Comparison of ENCODE assay signal across 10 cellular contexts in the genomic region with DNA sequence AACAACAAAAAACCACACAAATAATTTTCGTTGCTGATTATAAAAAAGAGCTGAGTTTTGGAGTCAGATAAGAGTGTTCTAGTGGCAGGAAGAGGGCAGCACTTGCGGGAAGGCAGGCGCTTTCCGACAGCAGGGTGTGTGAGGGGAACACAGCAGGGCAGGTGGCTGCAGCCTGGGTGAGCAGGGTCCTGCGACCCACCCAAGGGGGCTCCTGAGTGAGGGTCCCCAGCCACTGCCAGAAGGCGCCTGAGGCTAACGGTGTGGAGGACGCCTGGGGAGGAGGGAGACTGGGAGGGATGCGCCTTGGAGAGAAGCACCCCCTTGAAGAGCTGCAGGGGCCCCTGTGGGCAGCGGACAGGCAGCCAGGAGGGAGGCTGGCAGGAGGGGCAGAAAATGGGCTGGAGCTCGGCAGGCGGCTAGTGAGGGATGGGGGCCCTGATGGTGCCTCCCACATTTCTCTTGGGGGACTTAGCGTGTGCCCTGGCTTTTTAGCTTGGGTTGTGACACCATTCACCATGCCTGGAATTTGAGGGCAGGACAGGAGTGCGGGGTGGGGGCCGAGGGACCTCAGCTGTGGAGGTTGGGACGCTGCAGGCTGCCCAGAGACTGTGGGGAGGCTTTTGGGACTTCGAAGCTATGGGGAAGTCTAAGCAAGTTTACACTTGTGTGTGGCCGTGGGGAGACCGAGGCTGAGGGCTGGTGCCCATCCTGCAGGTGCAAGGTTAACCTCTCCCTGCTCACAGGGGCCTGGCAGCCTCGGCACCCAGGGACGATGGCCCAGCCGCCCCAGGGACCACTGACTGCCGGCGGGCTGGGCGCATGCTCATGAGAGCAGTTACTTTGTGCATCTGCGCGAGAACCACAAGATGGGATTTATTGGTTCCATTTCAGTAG.
DNase-seq lines count a peak whose midpoint lies in the region; ATAC-seq, FAIRE-seq and TF ChIP-seq lines count a peak whose summit lies in the region.
"Had no signal": no experiment of that assay in that cellular context is flagged by ENCODE, and none has a peak within 500 bp of the region (broad histone marks: within the 10 kb centered on the region; RNA-seq: fewer than 3 reads in every experiment).

No MANE protein-coding gene starts in this region.

- H3K27ac ChIP-seq in cardiac muscle cell (no peak overlapping the region), H1 (ENCODE audit: low read depth, low read length) (no peak overlapping the region)

- H3F3A ChIP-seq in Loucy (ENCODE audit: low read depth), result no peaks in the 10 kb centered on the region

- H3K23ac ChIP-seq in H1 (ENCODE audit: insufficient read length), result no peak overlapping the region

- no peak overlapping the region for H3K4me3 Mint-ChIP-seq in stimulated activated memory B cell treated with anti-CD40 and anti-IgM and Interleukin-4, amounts not matched to agents 10 μg/mL and 1 μg/mL and 100 μg/mL, for 72 hours

- H3K9me3 ChIP-seq in cardiac muscle cell (ENCODE audit: low read depth) (no peaks in the 10 kb centered on the region), Loucy (ENCODE audit: insufficient read depth, low read depth, low read length) (no peaks in the 10 kb centered on the region), H1 (ENCODE audit: insufficient read depth in 2 of 2, low read depth in 1 of 2, low read length in 1 of 2) (peaks cover 9 to 13% of the 10 kb centered on the region in 2 experiments; a peak in 3 of 4 replicates)

- ATAC-seq in left cardiac atrium (no peak), HG03280 (IDR thresholded peaks at IDR 0.05; ENCODE audit: unreplicated experiment) (no peak)
- no peak for ATAC-seq in stimulated activated memory B cell treated with anti-CD40 and anti-IgM and Interleukin-4, amounts not matched to agents 10 μg/mL and 1 μg/mL and 100 μg/mL, for 72 hours

- no peak overlapping the region for H2BK15ac ChIP-seq in H1 (ENCODE audit: low read length)

- no peaks in the 10 kb centered on the region for H3K36me3 ChIP-seq in cardiac muscle cell
- H3K36me3 ChIP-seq in Loucy (ENCODE audit: insufficient read depth, low read length), result no peaks in the 10 kb centered on the region
- H3K36me3 ChIP-seq in H1 (ENCODE audit: control insufficient read depth in 2 of 4, insufficient read depth in 4 of 4, low read length in 3 of 4), result no peaks in the 10 kb centered on the region

- H3K14ac ChIP-seq in H1 (ENCODE audit: insufficient read length), result no peak overlapping the region

- H2BK20ac ChIP-seq in H1 (ENCODE audit: low read length), result no peak overlapping the region

- WGBS in H1 (ENCODE audit: extremely low coverage in 1 of 2, insufficient coverage in 1 of 2, insufficient read length in 1 of 2, insufficient replicate concordance in 2 of 2, low coverage in 1 of 2, low lambda C conversion rate in 2 of 2, missing lambda C conversion rate in 1 of 2), 2 experiments, result 82% methylated on average over 27 of the region's 27 CpGs; no CpG with 5 or more reads in 1 of the 2 experiments

- peak overlapping the region; percentile 73 for H3K4ac ChIP-seq in H1 (replicated peaks; ENCODE audit: insufficient read length, low read depth, low read length)

- no peaks in the 10 kb centered on the region for H4K20me1 ChIP-seq in Loucy (ENCODE audit: insufficient read depth, low read length, poor library complexity, severe bottlenecking)
- H4K20me1 ChIP-seq in H1 (replicated peaks in 1 of 2; ENCODE audit: control insufficient read depth in 1 of 2, insufficient read depth in 2 of 2, low read length in 2 of 2), result no peaks in the 10 kb centered on the region

- peaks cover 21% of the 10 kb centered on the region for H3K27me3 Mint-ChIP-seq in stimulated activated memory B cell treated with anti-CD40 and anti-IgM and Interleukin-4, amounts not matched to agents 10 μg/mL and 1 μg/mL and 100 μg/mL, for 72 hours
- H3K27me3 Mint-ChIP-seq: progenitor cell of endocrine pancreas had no signal

- 0 out of 2 replicates have a peak overlapping the region, but pooled peaks have one; percentile 14 for H4K8ac ChIP-seq in H1 (ENCODE audit: extremely low read depth, insufficient read depth, low read length)

- no peaks in the 10 kb centered on the region for H3K79me1 ChIP-seq in H1 (ENCODE audit: low read depth, low read length)

- H3K56ac ChIP-seq in H1 (replicated peaks; ENCODE audit: insufficient read length, low read depth, low read length), result no peak overlapping the region

- DNase-seq in cardiac muscle cell (ENCODE audit: low read depth in 1 of 2, low spot score in 1 of 2) (no peak), left cardiac atrium (no peak), H1 (ENCODE audit: low read depth in 1 of 2, low spot score in 2 of 2) (no peak), HUDEP-2 (lab: John Stamatoyannopoulos, UW; ENCODE audit: unreplicated experiment in 76 of 76) (no peak)
- no peak for DNase-seq in stimulated activated CD4-positive, alpha-beta T cell treated with anti-CD3 and anti-CD28 coated beads, Interleukin-1b, Interleukin-23, amount 100 ng/mL, for 48 hours
- DNase-seq: NCI-H2227 treated with DMSO at 0.1 percent for 48 hours had no signal

- H3K4me2 ChIP-seq in Loucy (ENCODE audit: low read depth, low read length, poor library complexity, severe bottlenecking), result no peak overlapping the region
- no peak overlapping the region for H3K4me2 ChIP-seq in H1 (ENCODE audit: insufficient read depth in 1 of 2, low read depth in 2 of 2, low read length in 2 of 2)

- H3K27me3 ChIP-seq in cardiac muscle cell (no peaks in the 10 kb centered on the region), Loucy (ENCODE audit: insufficient read depth, low read length, poor library complexity, severe bottlenecking) (no peaks in the 10 kb centered on the region), H1 (replicated peaks in 1 of 4; ENCODE audit: control insufficient read depth in 3 of 4, extremely low read depth in 1 of 4, insufficient read depth in 3 of 4, low read length in 3 of 4) (no peaks in the 10 kb centered on the region)

- CTCF ChIA-PET in H1 (lab: Charles Lee; ENCODE audit: partially characterized antibody), result interaction anchor here (0.8 to 2.4 kb wide), 14 partner anchors 10 to 114 kb away, joined by 3 to 18 read pairs (median 4); no protein-coding TSS in a partner anchor

- no peak overlapping the region for H4K5ac ChIP-seq in H1 (ENCODE audit: insufficient read length, low read depth, low read length)

- H3K36me3 Mint-ChIP-seq in stimulated activated memory B cell treated with anti-CD40 and anti-IgM and Interleukin-4, amounts not matched to agents 10 μg/mL and 1 μg/mL and 100 μg/mL, for 72 hours, result no peaks in the 10 kb centered on the region

- intact Hi-C loops in left cardiac atrium (cut with DNase I), result no loop called here

- H4K91ac ChIP-seq in H1 (replicated peaks; ENCODE audit: insufficient read length, low read length), result no peak overlapping the region

- H3K4me3 ChIP-seq in cardiac muscle cell (no peak overlapping the region), Loucy (ENCODE audit: low read length, poor library complexity, severe bottlenecking) (no peak overlapping the region), H1 (ENCODE audit: extremely low read depth in 1 of 4, insufficient read depth in 2 of 4, low read depth in 3 of 4, low read length in 4 of 4) (no peak overlapping the region)

- no peak overlapping the region for H2BK5ac ChIP-seq in H1 (ENCODE audit: low read depth, low read length)

- TF ChIP-seq RAD21 in H1 (IDR thresholded peaks at IDR 0.05 in 1 of 2, conservative IDR thresholded peaks at IDR 0.05 in 1 of 2; ENCODE audit: low read depth in 2 of 2, low read length in 2 of 2), result peak; percentile 19 to 31; a peak in 3 of 4 replicates

- H2AK5ac ChIP-seq in H1 (ENCODE audit: low read depth, low read length), result no peak overlapping the region

- peaks cover 69% of the 10 kb centered on the region for H3K4me1 Mint-ChIP-seq in stimulated activated memory B cell treated with anti-CD40 and anti-IgM and Interleukin-4, amounts not matched to agents 10 μg/mL and 1 μg/mL and 100 μg/mL, for 72 hours

- H3K79me2 ChIP-seq in Loucy (ENCODE audit: insufficient read depth, low read length) (no peaks in the 10 kb centered on the region), H1 (ENCODE audit: control insufficient read depth in 1 of 2, insufficient read depth in 2 of 2, low read length in 2 of 2) (no peaks in the 10 kb centered on the region)

- TF ChIP-seq EP300 in H1 (IDR thresholded peaks at IDR 0.05; ENCODE audit: borderline replicate concordance in 1 of 2, low read depth in 2 of 2, low read length in 2 of 2), result no peak

- H3K18ac ChIP-seq in H1 (ENCODE audit: extremely low read depth, low read length), result no peak overlapping the region

- no peaks in the 10 kb centered on the region for H3K9me3 Mint-ChIP-seq in stimulated activated memory B cell treated with anti-CD40 and anti-IgM and Interleukin-4, amounts not matched to agents 10 μg/mL and 1 μg/mL and 100 μg/mL, for 72 hours

- TF ChIP-seq CTCF in cardiac muscle cell (IDR thresholded peaks at IDR 0.05; ENCODE audit: low read depth, low read length) (peak; percentile 13), Loucy (conservative IDR thresholded peaks at IDR 0.05; ENCODE audit: low read length) (peak; percentile 40; the same call in 1 of the 2 replicates), H1 (IDR thresholded peaks at IDR 0.05; ENCODE audit: control extremely low read depth in 1 of 3, insufficient read depth in 1 of 3, low read depth in 1 of 3, low read length in 3 of 3) (peak in 2 of 3 experiments; percentile 4 to 25; a peak in 1 of 4 replicates)

- POLR2A ChIA-PET in H1 (lab: Charles Lee; ENCODE audit: partially characterized antibody), result no interaction called here

- no peak for TF ChIP-seq POLR2A in H1 (IDR thresholded peaks at IDR 0.05; ENCODE audit: control extremely low read depth in 1 of 2, low read depth in 2 of 2, low read length in 2 of 2)

- no peak for FAIRE-seq in H1 (lab: Jason Lieb, UNC)

- H3K23me2 ChIP-seq in H1 (ENCODE audit: low read depth, low read length), result no peaks in the 10 kb centered on the region

- H2AFZ ChIP-seq in Loucy (ENCODE audit: low read length) (no peak overlapping the region), H1 (ENCODE audit: low read length) (no peak overlapping the region)

- H3K4me1 ChIP-seq in cardiac muscle cell (ENCODE audit: low read depth), result peaks cover 17% of the 10 kb centered on the region
- H3K4me1 ChIP-seq in Loucy (ENCODE audit: insufficient read depth, low read length, poor library complexity, severe bottlenecking), result no peaks in the 10 kb centered on the region
- peaks cover 5 to 23% (median 16%) of the 10 kb centered on the region in 4 experiments for H3K4me1 ChIP-seq in H1 (replicated peaks in 1 of 4; ENCODE audit: control insufficient read depth in 3 of 4, insufficient read depth in 4 of 4, low read length in 3 of 4)

- H2BK12ac ChIP-seq in H1 (ENCODE audit: low read depth, low read length), result no peak overlapping the region

- no peak overlapping the region for H3K9ac ChIP-seq in Loucy (ENCODE audit: low read depth, low read length, poor library complexity, severe bottlenecking)
- no peak overlapping the region for H3K9ac ChIP-seq in H1 (replicated peaks in 1 of 4; ENCODE audit: extremely low read depth in 1 of 4, low read depth in 3 of 4, low read length in 3 of 4)

- peak overlapping the region; percentile 46 for H3K27ac Mint-ChIP-seq in stimulated activated memory B cell treated with anti-CD40 and anti-IgM and Interleukin-4, amounts not matched to agents 10 μg/mL and 1 μg/mL and 100 μg/mL, for 72 hours
- H3K27ac Mint-ChIP-seq: progenitor cell of endocrine pancreas had no signal

- H3K9me2 ChIP-seq in Loucy (replicated peaks; ENCODE audit: low read depth, low read length), result no peaks in the 10 kb centered on the region

- no peak overlapping the region for H2BK120ac ChIP-seq in H1 (replicated peaks; ENCODE audit: low read depth, low read length)
